ENCODE assay signal across 13 cellular contexts in the genomic region with DNA sequence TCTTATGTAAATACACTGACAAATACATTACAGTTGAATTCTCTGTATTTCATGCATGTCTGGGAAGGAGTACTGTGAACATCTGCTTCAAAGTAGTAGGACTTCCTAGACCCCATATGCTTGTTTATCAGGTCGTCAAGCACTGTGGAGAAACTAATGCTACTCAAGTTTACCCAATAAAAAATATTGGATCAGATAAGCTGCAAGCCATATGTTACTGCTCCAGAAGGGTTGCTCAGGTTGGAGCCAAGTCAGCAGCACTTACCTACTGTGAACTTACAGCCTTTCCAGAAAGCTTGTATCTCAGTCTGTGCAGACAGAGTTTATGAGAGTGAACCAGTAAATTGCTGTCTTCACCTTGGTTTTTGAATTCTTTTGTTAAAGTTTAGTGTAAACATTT. TPM values are rescaled to one million over a fixed set of nuclear protein-coding genes. Genes with fewer than 3 reads are reported as not detected.
A peak's percentile ranks its signal among the peaks of the same experiment; 100 is the strongest.
DNase-seq lines count a peak whose midpoint lies in the region; ATAC-seq and FAIRE-seq lines count a peak whose summit lies in the region.
"Had no signal": no experiment of that assay in that cellular context is flagged by ENCODE, and none has a peak within 500 bp of the region (broad histone marks: within the 10 kb centered on the region; RNA-seq: fewer than 3 reads in every experiment).

No MANE protein-coding gene starts in this region.

- no peaks in the 10 kb centered on the region for H3K36me3 ChIP-seq in small intestine (ENCODE audit: control insufficient read depth in 2 of 2, insufficient read depth in 2 of 2, low read length in 2 of 2)
- H3K36me3 ChIP-seq: Peyer's patch had no signal

- H3K4me3 ChIP-seq in small intestine (ENCODE audit: low read depth in 1 of 2, low read length in 2 of 2), result no peak overlapping the region
- H3K4me3 ChIP-seq: Peyer's patch had no signal

- H3K4me1 ChIP-seq in small intestine (ENCODE audit: control insufficient read depth in 2 of 2, insufficient read depth in 1 of 2, low read depth in 1 of 2, low read length in 1 of 2), result no peaks in the 10 kb centered on the region
- H3K4me1 ChIP-seq: Peyer's patch had no signal

- in situ Hi-C loops in G401 (cut with HindIII; ENCODE audit: low sequenced_read_pairs), result no loop called here

- H3K27me3 ChIP-seq in small intestine (ENCODE audit: control insufficient read depth in 2 of 2, insufficient read depth in 2 of 2, low read length in 2 of 2), result no peaks in the 10 kb centered on the region
- H3K27me3 ChIP-seq: Peyer's patch had no signal

- DNase-seq in G401 (ENCODE audit: low spot score) (peak; percentile 94), NCI-H2171 treated with DMSO at 0.1 percent for 48 hours (lab: John Stamatoyannopoulos, UW) (peak; percentile 99), cerebellar cortex (ENCODE audit: low spot score) (peak; percentile 93), small intestine (peak; percentile 13), Ammon's horn (ENCODE audit: low spot score) (no peak)
- DNase-seq: Calu3, Kasumi-1, NCI-H1436 treated with DMSO at 0.1 percent for 48 hours, NCI-H2107, Peyer's patch, SHP77 had no signal

- H3K9me3 ChIP-seq in small intestine (ENCODE audit: control insufficient read depth, low read depth), result no peaks in the 10 kb centered on the region
- H3K9me3 ChIP-seq: Peyer's patch had no signal

- no peak for FAIRE-seq in small intestine (lab: Jason Lieb, UNC)

- no peak overlapping the region for H3K27ac ChIP-seq in small intestine (ENCODE audit: low read depth in 1 of 2, low read length in 1 of 2)
- H3K27ac ChIP-seq: Peyer's patch had no signal

- 46 to 67% (median 59%) methylated on average over 1 of the region's 1 CpG for WGBS in small intestine, 3 donors

- ATAC-seq in HG03520 (IDR thresholded peaks at IDR 0.05; ENCODE audit: unreplicated experiment) (no peak), HG02678 (IDR thresholded peaks at IDR 0.05; ENCODE audit: unreplicated experiment) (no peak)

RNA-seq across cellular contexts. Expression of gene SLAIN1, which starts 36.2 kb away (rescaled TPM):
- 0.24 TPM in 1 of 2 replicates, not detected in the other for total RNA-seq in G401 (2014; rRNA removed; shearing (Covaris generic))
- polyA plus RNA-seq in small intestine, result 1 to 10 TPM; 1.3 to 3.9 (median 3.5) TPM
